Comparison of ENCODE assay signal across 36 cellular contexts in genomic region chr3:150378467-150378751, GRCh38.
"Had no signal": no experiment of that assay in that cellular context is flagged by ENCODE, and none has a peak within 500 bp of the region (broad histone marks: within the 10 kb centered on the region; RNA-seq: fewer than 3 reads in every experiment).

No MANE protein-coding gene starts in this region.

- FAIRE-seq: astrocyte, colon had no signal

- H3K4me3 ChIP-seq: esophagus muscularis mucosa, gastrocnemius medialis, heart left ventricle had no signal

- H3K27ac Mint-ChIP-seq: activated B cell treated with CpG ODN at 0.5 μM for 24 hours; activated CD8-positive, alpha-beta T cell treated with anti-CD3 and anti-CD28 coated beads for 36 hours; activated naive CD4-positive, alpha-beta T cell treated with anti-CD3 and anti-CD28 coated beads for 36 hours; activated naive CD4-positive, alpha-beta T cell treated with anti-CD3 and anti-CD28 coated beads, Interleukin-2, amount 50 U/mL, for 24 hours; activated naive CD8-positive, alpha-beta T cell treated with anti-CD3 and anti-CD28 coated beads, Interleukin-2, amount 10 ng/mL, durations not matched to agents 7 days and 5 days; activated T-helper 1 cell treated with anti-CD3 and anti-CD28 coated beads, Interleukin-12 subunit alpha, Interleukin-12 subunit beta, Interleukin-2, Interleukin-4 antibody, amounts not matched to agents 30 ng/mL and 10 ng/mL and 1 ng/mL, durations not matched to agents 14 hours and 24 hours and 36 hours; activated T-helper 2 cell treated with anti-CD3 and anti-CD28 coated beads, Interferon-gamma antibody, Interleukin-2, Interleukin-4, amounts not matched to agents 10 μg/mL and 5 μg/mL and 100 μg/mL, durations not matched to agents 14 hours and 24 hours and 36 hours; effector memory CD8-positive, alpha-beta T cell; T-helper 17 cell; T-helper 2 cell treated with Interferon-gamma antibody and Interleukin-4, amounts not matched to agents 5 μg/mL and 100 μg/mL, for 36 hours had no signal

- H3K9me3 Mint-ChIP-seq: activated B cell treated with CpG ODN at 0.5 μM for 24 hours; activated CD8-positive, alpha-beta T cell treated with anti-CD3 and anti-CD28 coated beads for 36 hours; activated naive CD4-positive, alpha-beta T cell treated with anti-CD3 and anti-CD28 coated beads for 36 hours; activated naive CD4-positive, alpha-beta T cell treated with anti-CD3 and anti-CD28 coated beads, Interleukin-2, amount 50 U/mL, for 24 hours; activated naive CD8-positive, alpha-beta T cell treated with anti-CD3 and anti-CD28 coated beads, Interleukin-2, amount 10 ng/mL, durations not matched to agents 7 days and 5 days; activated T-helper 1 cell treated with anti-CD3 and anti-CD28 coated beads, Interleukin-12 subunit alpha, Interleukin-12 subunit beta, Interleukin-2, Interleukin-4 antibody, amounts not matched to agents 30 ng/mL and 10 ng/mL and 1 ng/mL, durations not matched to agents 14 hours and 24 hours and 36 hours; activated T-helper 2 cell treated with anti-CD3 and anti-CD28 coated beads, Interferon-gamma antibody, Interleukin-2, Interleukin-4, amounts not matched to agents 10 μg/mL and 5 μg/mL and 100 μg/mL, durations not matched to agents 14 hours and 24 hours and 36 hours; effector memory CD8-positive, alpha-beta T cell; T-helper 2 cell treated with Interferon-gamma antibody and Interleukin-4, amounts not matched to agents 5 μg/mL and 100 μg/mL, for 36 hours had no signal

- H3K27me3 Mint-ChIP-seq: activated B cell treated with CpG ODN at 0.5 μM for 24 hours; activated CD8-positive, alpha-beta T cell treated with anti-CD3 and anti-CD28 coated beads for 36 hours; activated naive CD4-positive, alpha-beta T cell treated with anti-CD3 and anti-CD28 coated beads, Interleukin-2, amount 50 U/mL, for 24 hours; activated naive CD8-positive, alpha-beta T cell treated with anti-CD3 and anti-CD28 coated beads, Interleukin-2, amount 10 ng/mL, durations not matched to agents 7 days and 5 days; effector memory CD8-positive, alpha-beta T cell had no signal

- H3K27me3 ChIP-seq: brain microvascular endothelial cell, esophagus muscularis mucosa, foreskin keratinocyte, gastrocnemius medialis, heart left ventricle had no signal

- H3K36me3 ChIP-seq: brain microvascular endothelial cell, esophagus muscularis mucosa, gastrocnemius medialis, heart left ventricle, WERI-Rb-1 had no signal

- H3K27ac ChIP-seq: brain microvascular endothelial cell, esophagus muscularis mucosa, foreskin keratinocyte, gastrocnemius medialis, heart left ventricle, WERI-Rb-1 had no signal

- H3K4me1 ChIP-seq: esophagus muscularis mucosa, foreskin keratinocyte had no signal

- H3K4me3 Mint-ChIP-seq: activated B cell treated with CpG ODN at 0.5 μM for 24 hours; activated CD8-positive, alpha-beta T cell treated with anti-CD3 and anti-CD28 coated beads for 36 hours; activated naive CD4-positive, alpha-beta T cell treated with anti-CD3 and anti-CD28 coated beads for 36 hours; activated naive CD4-positive, alpha-beta T cell treated with anti-CD3 and anti-CD28 coated beads, Interleukin-2, amount 50 U/mL, for 24 hours; activated naive CD8-positive, alpha-beta T cell treated with anti-CD3 and anti-CD28 coated beads, Interleukin-2, amount 10 ng/mL, durations not matched to agents 7 days and 5 days; activated T-helper 1 cell treated with anti-CD3 and anti-CD28 coated beads, Interleukin-12 subunit alpha, Interleukin-12 subunit beta, Interleukin-2, Interleukin-4 antibody, amounts not matched to agents 30 ng/mL and 10 ng/mL and 1 ng/mL, durations not matched to agents 14 hours and 24 hours and 36 hours; effector memory CD8-positive, alpha-beta T cell; T-helper 17 cell; T-helper 2 cell treated with Interferon-gamma antibody and Interleukin-4, amounts not matched to agents 5 μg/mL and 100 μg/mL, for 36 hours had no signal

- H3K36me3 Mint-ChIP-seq: activated naive CD4-positive, alpha-beta T cell treated with anti-CD3 and anti-CD28 coated beads, Interleukin-2, amount 50 U/mL, for 24 hours; activated naive CD8-positive, alpha-beta T cell treated with anti-CD3 and anti-CD28 coated beads, Interleukin-2, amount 10 ng/mL, durations not matched to agents 7 days and 5 days had no signal

- ATAC-seq: activated CD4-positive, CD25-positive, alpha-beta regulatory T cell treated with anti-CD3 and anti-CD28 coated beads, Interleukin-2, amount 50 U/mL, for 24 hours; effector memory CD8-positive, alpha-beta T cell; foreskin keratinocyte; gastrocnemius medialis; heart left ventricle; T-helper 17 cell had no signal

- DNase-seq: activated B cell treated with CpG ODN at 0.5 μM for 24 hours; activated CD4-positive, alpha-beta T cell treated with anti-CD3 and anti-CD28 coated beads for 48 hours; activated CD4-positive, alpha-beta T cell treated with anti-CD3 and anti-CD28 coated beads, Interleukin-2, amount 50 U/mL, for 1 hour; activated CD4-positive, alpha-beta T cell treated with anti-CD3 and anti-CD28 coated beads, Interleukin-2, amount 50 U/mL, for 48 hours; activated CD8-positive, alpha-beta memory T cell treated with anti-CD3 and anti-CD28 coated beads for 24 hours; activated CD8-positive, alpha-beta memory T cell treated with anti-CD3 and anti-CD28 coated beads, Interleukin-2, amount 50 U/mL, for 4 hours; activated CD8-positive, alpha-beta T cell treated with anti-CD3 and anti-CD28 coated beads for 36 hours; activated effector memory CD4-positive, alpha-beta T cell treated with anti-CD3 and anti-CD28 coated beads, Interleukin-2, amount 50 U/mL, for 16 hours; activated naive CD4-positive, alpha-beta T cell treated with anti-CD3 and anti-CD28 coated beads for 36 hours; activated naive CD8-positive, alpha-beta T cell treated with anti-CD3 and anti-CD28 coated beads, Interleukin-2, amount 10 ng/mL, durations not matched to agents 7 days and 5 days; activated T-cell treated with anti-CD3 and anti-CD28 coated beads, Interleukin-2, amount 50 U/mL, for 1 hour; activated T-cell treated with anti-CD3 and anti-CD28 coated beads, Interleukin-2, amount 50 U/mL, for 48 hours; amniotic stem cell; anterior cingulate cortex; brain microvascular endothelial cell; caudate nucleus; cortex of kidney; dermis blood vessel endothelial cell; effector CD4-positive, alpha-beta T cell; effector memory CD8-positive, alpha-beta T cell; erythroblast; foreskin keratinocyte; gastrocnemius medialis; glutamatergic neuron; heart left ventricle; T-helper 17 cell; T1000; WERI-Rb-1 had no signal

- H3K9me3 ChIP-seq: esophagus muscularis mucosa, gastrocnemius medialis, heart left ventricle had no signal
